In genomic region chr20:6765469-6766058, GRCh38 we compare ENCODE assay signal across 8 cellular contexts. TPM values are rescaled to one million over a fixed set of nuclear protein-coding genes. Genes with fewer than 3 reads are reported as not detected.
DNase-seq lines count a peak whose midpoint lies in the region; ATAC-seq and TF ChIP-seq lines count a peak whose summit lies in the region.

No MANE protein-coding gene starts in this region.

- TF ChIP-seq RAD21 in Ishikawa (IDR thresholded peaks at IDR 0.05; ENCODE audit: low read depth) = peak; percentile 38

- H3K9me3 ChIP-seq in osteoblast (ENCODE audit: low read depth, low read length) = no peaks in the 10 kb centered on the region

- H3K27me3 ChIP-seq in osteoblast (ENCODE audit: insufficient read depth, low read length) = peaks cover 32% of the 10 kb centered on the region

- no peaks in the 10 kb centered on the region for H4K20me1 ChIP-seq in osteoblast (ENCODE audit: insufficient read depth, low read length)

- no peak overlapping the region for H3K27ac Mint-ChIP-seq in endothelial cell (ENCODE audit: unreplicated experiment)
- no peak overlapping the region for H3K27ac Mint-ChIP-seq in activated naive CD4-positive, alpha-beta T cell treated with anti-CD3 and anti-CD28 coated beads, Interleukin-2, amount 50 U/mL, for 72 hours

- H3K4me1 Mint-ChIP-seq in endothelial cell (ENCODE audit: unreplicated experiment) = peaks cover 8% of the 10 kb centered on the region

- H3K4me2 ChIP-seq in osteoblast (ENCODE audit: insufficient read depth, low read length) = no peak overlapping the region

- ATAC-seq in activated naive CD4-positive, alpha-beta T cell treated with anti-CD3 and anti-CD28 coated beads, Interleukin-2, amount 50 U/mL, for 72 hours = no peak
- ATAC-seq in esophagus mucosa = no peak

- H3K9me3 Mint-ChIP-seq in endothelial cell (ENCODE audit: unreplicated experiment) = no peaks in the 10 kb centered on the region
- H3K9me3 Mint-ChIP-seq in activated naive CD4-positive, alpha-beta T cell treated with anti-CD3 and anti-CD28 coated beads, Interleukin-2, amount 50 U/mL, for 72 hours = peaks cover 0 to 7% of the 10 kb centered on the region in 2 donors

- DNase-seq in DMS 273 treated with DMSO at 0.1 percent for 48 hours (lab: John Stamatoyannopoulos, UW) (peak; percentile 47), NOMO-1 treated with dmso at 0.1 percent for 144 hours (lab: John Stamatoyannopoulos, UW; ENCODE audit: unreplicated experiment) (peak; percentile 50), endothelial cell (ENCODE audit: low spot score) (no peak), osteoblast (ENCODE audit: insufficient read length, low spot score, missing footprints) (peak; percentile 73)
- no peak for DNase-seq in activated naive CD4-positive, alpha-beta T cell treated with anti-CD3 and anti-CD28 coated beads, Interleukin-2, amount 50 U/mL, for 72 hours (ENCODE audit: low spot score in 2 of 2)
- no peak for DNase-seq in stimulated activated CD4-positive, alpha-beta T cell treated with anti-CD3 and anti-CD28 coated beads, Interleukin-4, amount 100 ng/mL, for 4 hours

- no peaks in the 10 kb centered on the region for H3K36me3 ChIP-seq in osteoblast (ENCODE audit: insufficient read depth, low read length)

- no peak overlapping the region for H3K4me3 Mint-ChIP-seq in endothelial cell (ENCODE audit: unreplicated experiment)

- no peak overlapping the region for H2AFZ ChIP-seq in osteoblast (ENCODE audit: low read length)

- H3K4me3 ChIP-seq in osteoblast (ENCODE audit: insufficient read depth, low read length) = no peak overlapping the region

- no peaks in the 10 kb centered on the region for H3K79me2 ChIP-seq in osteoblast (ENCODE audit: insufficient read depth, low read length)

- peak; percentile 88 for TF ChIP-seq CTCF in endothelial cell (IDR thresholded peaks at IDR 0.05; ENCODE audit: unreplicated experiment)
- TF ChIP-seq CTCF in osteoblast (IDR thresholded peaks at IDR 0.05; ENCODE audit: extremely low read depth, low read depth, low read length) = peak; percentile 66

- no peaks in the 10 kb centered on the region for H3K36me3 Mint-ChIP-seq in endothelial cell (ENCODE audit: low read depth, unreplicated experiment)
- H3K36me3 Mint-ChIP-seq in activated naive CD4-positive, alpha-beta T cell treated with anti-CD3 and anti-CD28 coated beads, Interleukin-2, amount 50 U/mL, for 72 hours = no peaks in the 10 kb centered on the region

- H3K27me3 Mint-ChIP-seq in endothelial cell (ENCODE audit: unreplicated experiment) = peaks cover 7% of the 10 kb centered on the region

- no peak overlapping the region for H3K27ac ChIP-seq in osteoblast (ENCODE audit: low read depth, low read length)

- TF ChIP-seq EP300 in Ishikawa (IDR thresholded peaks at IDR 0.05; ENCODE audit: borderline replicate concordance) = no peak

- H3K4me1 ChIP-seq in osteoblast (ENCODE audit: insufficient read depth, low read length) = peaks cover 7% of the 10 kb centered on the region

TF ChIP-seq in Ishikawa, 13 proteins besides CTCF, POLR2A, EP300 and RAD21:
- TF ChIP-seq FOXM1 (IDR thresholded peaks at IDR 0.05; ENCODE audit: borderline replicate concordance, low read depth) (no peak), CEBPB (IDR thresholded peaks at IDR 0.05) (no peak), YY1 (IDR thresholded peaks at IDR 0.05; ENCODE audit: low read depth) (no peak), EGR1 (IDR thresholded peaks at IDR 0.05) (no peak), TAF1 (IDR thresholded peaks at IDR 0.05; ENCODE audit: low read depth) (no peak), CREB1 (IDR thresholded peaks at IDR 0.05; ENCODE audit: low read depth) (no peak), USF1 (IDR thresholded peaks at IDR 0.05) (no peak)
- TF ChIP-seq, protein P1, sequence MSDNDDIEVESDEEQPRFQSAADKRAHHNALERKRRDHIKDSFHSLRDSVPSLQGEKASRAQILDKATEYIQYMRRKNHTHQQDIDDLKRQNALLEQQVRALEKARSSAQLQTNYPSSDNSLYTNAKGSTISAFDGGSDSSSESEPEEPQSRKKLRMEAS (IDR thresholded peaks at IDR 0.05) = no peak

RNA-seq across cellular contexts. Expression of gene BMP2, which starts 1.9 kb away (rescaled TPM):
- 1.1 TPM for total RNA-seq in endothelial cell (ENCODE audit: unreplicated experiment)
- 1.8 TPM in 2 replicates for total RNA-seq in osteoblast
- not detected for total RNA-seq in activated naive CD4-positive, alpha-beta T cell treated with anti-CD3 and anti-CD28 coated beads, Interleukin-2, amount 50 U/mL, for 72 hours
- 3.5 TPM for total RNA-seq in esophagus mucosa

Comparison
In these comparisons a context has a peak if more than half of its experiments do, and no peak if none do; other contexts are left out.
1. DNase-seq: peak in DMS 273 treated with DMSO at 0.1 percent for 48 hours (single experiment), NOMO-1 treated with dmso at 0.1 percent for 144 hours (single experiment) and osteoblast (single experiment); none in endothelial cell (single experiment), activated naive CD4-positive, alpha-beta T cell treated with anti-CD3 and anti-CD28 coated beads, Interleukin-2, amount 50 U/mL, for 72 hours (0 of 2) and stimulated activated CD4-positive, alpha-beta T cell treated with anti-CD3 and anti-CD28 coated beads, Interleukin-4, amount 100 ng/mL, for 4 hours (0 of 2).